In genomic region chr17:28760561-28760960, GRCh38 we compare ENCODE assay signal across 19 cellular contexts. TPM values are rescaled to one million over a fixed set of nuclear protein-coding genes. Genes with fewer than 3 reads are reported as not detected.
DNase-seq lines count a peak whose midpoint lies in the region; ATAC-seq and TF ChIP-seq lines count a peak whose summit lies in the region.
"Had no signal": no experiment of that assay in that cellular context is flagged by ENCODE, and none has a peak within 500 bp of the region (broad histone marks: within the 10 kb centered on the region; RNA-seq: fewer than 3 reads in every experiment).

No MANE protein-coding gene starts in this region.

- no peak overlapping the region for H3K9ac ChIP-seq in colonic mucosa (ENCODE audit: low read depth in 2 of 2, low read length in 2 of 2)

- intact Hi-C loops in lower lobe of right lung (cut with DNase I) (loop anchor here (10.0 kb wide), 1 partner anchor 154 kb away; no protein-coding TSS in a partner anchor), upper lobe of right lung (cut with DNase I) (loop anchor here (10.0 kb wide), 1 partner anchor 154 kb away; no protein-coding TSS in a partner anchor), colonic mucosa (cut with DNase I) (no loop called here)

- H3K27ac Mint-ChIP-seq in stimulated activated naive CD8-positive, alpha-beta T cell treated with anti-CD3 and anti-CD28 coated beads, Interleukin-15, amount 100 ng/mL, for 72 hours, result peak overlapping the region; percentile 7 to 59
- H3K27ac Mint-ChIP-seq in chondrocyte (ENCODE audit: unreplicated experiment), result peak overlapping the region; percentile 51
- H3K27ac Mint-ChIP-seq: activated naive CD4-positive, alpha-beta T cell treated with anti-CD3 and anti-CD28 coated beads for 36 hours; T-helper 2 cell treated with Interferon-gamma antibody and Interleukin-4, amounts not matched to agents 5 μg/mL and 100 μg/mL, for 36 hours had no signal

- ATAC-seq in stimulated activated naive CD8-positive, alpha-beta T cell treated with anti-CD3 and anti-CD28 coated beads, Interleukin-15, amount 100 ng/mL, for 72 hours, result no peak
- ATAC-seq in stimulated activated naive CD8-positive, alpha-beta T cell treated with anti-CD3 and anti-CD28 coated beads, Interleukin-15, Interleukin-2, amounts not matched to agents 100 U/mL and 50 U/mL, for 24 hours, result no peak
- ATAC-seq in lower lobe of right lung (no peak), upper lobe of right lung (no peak), GM19324 (IDR thresholded peaks at IDR 0.05; ENCODE audit: low FRiP score, unreplicated experiment) (no peak), GM21360 (IDR thresholded peaks at IDR 0.05; ENCODE audit: unreplicated experiment) (no peak)
- ATAC-seq: HepG2 had no signal

- H3K9me3 Mint-ChIP-seq in stimulated activated naive CD8-positive, alpha-beta T cell treated with anti-CD3 and anti-CD28 coated beads, Interleukin-15, amount 100 ng/mL, for 72 hours, result no peaks in the 10 kb centered on the region
- H3K9me3 Mint-ChIP-seq in chondrocyte (ENCODE audit: low read depth), result no peaks in the 10 kb centered on the region
- H3K9me3 Mint-ChIP-seq: activated naive CD4-positive, alpha-beta T cell treated with anti-CD3 and anti-CD28 coated beads for 36 hours; HFFc6; T-helper 2 cell treated with Interferon-gamma antibody and Interleukin-4, amounts not matched to agents 5 μg/mL and 100 μg/mL, for 36 hours had no signal

- TF ChIP-seq CTCF in chondrocyte (IDR thresholded peaks at IDR 0.05), result no peak
- no peak for TF ChIP-seq CTCF in lower lobe of right lung (IDR thresholded peaks at IDR 0.05)
- no peak for TF ChIP-seq CTCF in upper lobe of right lung (IDR thresholded peaks at IDR 0.05)
- no peak for TF ChIP-seq CTCF in colonic mucosa (IDR thresholded peaks at IDR 0.05)

- H3K4me3 ChIP-seq in lower lobe of right lung (no peak overlapping the region), upper lobe of right lung (no peak overlapping the region), colonic mucosa (no peak overlapping the region)
- H3K4me3 ChIP-seq: esophagus muscularis mucosa, MG63, pancreas, SJSA1, testis had no signal

- no peak for DNase-seq in stimulated activated naive CD8-positive, alpha-beta T cell treated with anti-CD3 and anti-CD28 coated beads, Interleukin-15, amount 100 ng/mL, for 72 hours
- no peak for DNase-seq in stimulated activated naive CD8-positive, alpha-beta T cell treated with anti-CD3 and anti-CD28 coated beads, Interleukin-15, Interleukin-2, amounts not matched to agents 100 U/mL and 50 U/mL, for 24 hours
- DNase-seq in chondrocyte (ENCODE audit: low spot score) (no peak), lower lobe of right lung (no peak), upper lobe of right lung (no peak), colonic mucosa (no peak)
- DNase-seq: activated naive CD4-positive, alpha-beta T cell treated with anti-CD3 and anti-CD28 coated beads for 36 hours; NCI-H1930; stimulated activated CD4-positive, alpha-beta T cell treated with anti-CD3 and anti-CD28 coated beads, Interleukin-2, amount 100 ng/mL, for 48 hours; testis had no signal

- no peaks in the 10 kb centered on the region for H3K27me3 ChIP-seq in lower lobe of right lung (ENCODE audit: low read depth)
- no peaks in the 10 kb centered on the region for H3K27me3 ChIP-seq in upper lobe of right lung
- no peaks in the 10 kb centered on the region for H3K27me3 ChIP-seq in colonic mucosa
- H3K27me3 ChIP-seq: esophagus muscularis mucosa, MG63, pancreas, SJSA1, testis had no signal

- H3K4me1 ChIP-seq in lower lobe of right lung (peaks cover 38% of the 10 kb centered on the region), upper lobe of right lung (peaks cover 21% of the 10 kb centered on the region), colonic mucosa (no peaks in the 10 kb centered on the region)
- H3K4me1 ChIP-seq: pancreas had no signal

- H3K27me3 Mint-ChIP-seq in stimulated activated naive CD8-positive, alpha-beta T cell treated with anti-CD3 and anti-CD28 coated beads, Interleukin-15, amount 100 ng/mL, for 72 hours, result no peaks in the 10 kb centered on the region
- no peaks in the 10 kb centered on the region for H3K27me3 Mint-ChIP-seq in chondrocyte (ENCODE audit: low read depth)

- H3K4me3 Mint-ChIP-seq in stimulated activated naive CD8-positive, alpha-beta T cell treated with anti-CD3 and anti-CD28 coated beads, Interleukin-15, amount 100 ng/mL, for 72 hours, result no peak overlapping the region
- H3K4me3 Mint-ChIP-seq in chondrocyte (ENCODE audit: unreplicated experiment), result no peak overlapping the region
- H3K4me3 Mint-ChIP-seq: activated naive CD4-positive, alpha-beta T cell treated with anti-CD3 and anti-CD28 coated beads for 36 hours; HFFc6; T-helper 2 cell treated with Interferon-gamma antibody and Interleukin-4, amounts not matched to agents 5 μg/mL and 100 μg/mL, for 36 hours had no signal

- H3K36me3 ChIP-seq in lower lobe of right lung (peaks cover 61% of the 10 kb centered on the region), upper lobe of right lung (peaks cover 35% of the 10 kb centered on the region), colonic mucosa (peaks cover 14% of the 10 kb centered on the region)

- peaks cover 16% of the 10 kb centered on the region for H3K36me3 Mint-ChIP-seq in chondrocyte (ENCODE audit: low read depth)

- peak overlapping the region; percentile 29 for H3K27ac ChIP-seq in lower lobe of right lung
- peak overlapping the region; percentile 3 for H3K27ac ChIP-seq in upper lobe of right lung
- H3K27ac ChIP-seq in colonic mucosa, result no peak overlapping the region
- H3K27ac ChIP-seq: SJSA1, testis had no signal

- peaks cover 22% of the 10 kb centered on the region for H3K4me1 Mint-ChIP-seq in stimulated activated naive CD8-positive, alpha-beta T cell treated with anti-CD3 and anti-CD28 coated beads, Interleukin-15, amount 100 ng/mL, for 72 hours
- H3K4me1 Mint-ChIP-seq in chondrocyte (ENCODE audit: low read depth), result peaks cover 14% of the 10 kb centered on the region

- H3K9me3 ChIP-seq in lower lobe of right lung (no peaks in the 10 kb centered on the region), upper lobe of right lung (no peaks in the 10 kb centered on the region), colonic mucosa (no peaks in the 10 kb centered on the region)
- H3K9me3 ChIP-seq: esophagus muscularis mucosa, MG63, pancreas, SJSA1, testis had no signal

RNA-seq across cellular contexts. Expression of gene TRAF4, which starts 16.8 kb away (rescaled TPM):
- total RNA-seq in chondrocyte (68.0 to 76.3 TPM (median 73.3 TPM) in 3 replicates), lower lobe of right lung (52.8 TPM), upper lobe of right lung (65.9 TPM), colonic mucosa (100 to 1,000 TPM in 1 of 2 donors, 10 to 100 TPM in 1; 92.1 to 128 TPM)

RNA-seq across cellular contexts. Expression of gene NEK8, which starts 32.0 kb away (rescaled TPM):
- 5.3 to 6.1 TPM (median 5.5 TPM) in 3 replicates for total RNA-seq in chondrocyte
- total RNA-seq in lower lobe of right lung, result 11.3 TPM
- 8.4 TPM for total RNA-seq in upper lobe of right lung
- 1 to 10 TPM; 3.0 to 6.7 TPM for total RNA-seq in colonic mucosa

RNA-seq across cellular contexts. Expression of gene TLCD1, which starts 34.5 kb away (rescaled TPM):
- total RNA-seq in chondrocyte (12.4 to 12.9 TPM (median 12.6 TPM) in 3 replicates), lower lobe of right lung (19.8 TPM), upper lobe of right lung (16.2 TPM), colonic mucosa (10 to 100 TPM in 1 of 2 donors, 1 to 10 TPM in 1; 5.7 to 20.4 TPM)

RNA-seq across cellular contexts. Expression of gene RPL23A, which starts 40.8 kb away (rescaled TPM):
- 853 to 1,026 TPM (median 884 TPM) in 3 replicates for total RNA-seq in chondrocyte
- total RNA-seq in lower lobe of right lung, result 1,156 TPM
- 1,221 TPM for total RNA-seq in upper lobe of right lung
- 1,000 to 10,000 TPM; 1,201 to 1,388 TPM for total RNA-seq in colonic mucosa

RNA-seq across cellular contexts. Expression of gene RAB34, which starts 42.9 kb away (rescaled TPM):
- 128 to 132 TPM (median 131 TPM) in 3 replicates for total RNA-seq in chondrocyte
- 62.3 TPM for total RNA-seq in lower lobe of right lung
- total RNA-seq in upper lobe of right lung, result 63.5 TPM
- 10 to 100 TPM in 1 of 2 donors, 1 to 10 TPM in 1; 6.2 to 14.0 TPM for total RNA-seq in colonic mucosa
